ENCODE assay signal across 11 cellular contexts in genomic region chr15:84876269-84876668, GRCh38. TPM values are rescaled to one million over a fixed set of nuclear protein-coding genes. Genes with fewer than 3 reads are reported as not detected.
"Had no signal": no experiment of that assay in that cellular context is flagged by ENCODE, and none has a peak within 500 bp of the region (broad histone marks: within the 10 kb centered on the region; RNA-seq: fewer than 3 reads in every experiment).

No MANE protein-coding gene starts in this region.

- H3K9ac ChIP-seq: GM23248 had no signal

- H3K27ac ChIP-seq: GM23248 had no signal

- FAIRE-seq: H1, H54 had no signal

- H2AFZ ChIP-seq: GM23248, GM23338 had no signal

- ATAC-seq: GM23338, HCT116 had no signal

- H3K4me1 ChIP-seq: HAP-1 had no signal

- H3K36me3 ChIP-seq: HAP-1 had no signal

- H3K4me2 ChIP-seq: GM23338 had no signal

- DNase-seq: GM23248, GOT3, H7, H9, HCEC 1CT, HFFc6 had no signal

- H3K9me3 ChIP-seq: HAP-1 had no signal

- H3K4me3 ChIP-seq: GM23248, GM23338, HAP-1 had no signal

RNA-seq across cellular contexts. Expression of gene SLC28A1, which starts 8.2 kb away (rescaled TPM):
- total RNA-seq: GM23248, GM23338, H1, H7, HFFc6 had no signal
- polyA plus RNA-seq: GM23248, GM23338 had no signal

RNA-seq across cellular contexts. Expression of gene ALPK3, which starts 59.1 kb away (rescaled TPM):
- polyA plus RNA-seq: GM23248 had no signal
